ENCODE assay signal across 34 cellular contexts in the genomic region with DNA sequence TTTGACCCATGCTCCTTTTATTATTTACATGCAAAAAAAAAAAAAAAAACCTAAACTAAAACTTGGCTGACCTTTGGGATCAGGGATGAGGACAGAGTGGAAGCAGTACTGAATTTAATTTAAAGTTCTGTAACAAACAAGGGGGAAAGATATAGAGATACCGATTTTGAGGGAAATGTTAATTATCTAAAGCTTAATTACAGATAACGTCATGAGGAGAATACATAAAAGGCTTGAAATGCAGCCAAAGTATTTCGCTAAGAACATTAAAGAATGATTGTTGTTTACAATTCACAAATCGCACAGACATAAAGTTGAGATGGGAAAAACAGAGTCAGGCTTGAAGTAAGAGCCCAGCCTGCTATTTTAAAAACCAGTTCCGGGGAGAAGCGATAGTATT.
"Had no signal": no experiment of that assay in that cellular context is flagged by ENCODE, and none has a peak within 500 bp of the region (broad histone marks: within the 10 kb centered on the region; RNA-seq: fewer than 3 reads in every experiment).

No MANE protein-coding gene starts in this region.

- H3K27me3 ChIP-seq: ascending aorta, cardiac muscle cell, pancreas, uterus had no signal

- FAIRE-seq: endothelial cell of umbilical vein, kidney, pancreas had no signal

- H3K27ac Mint-ChIP-seq: activated CD4-positive, alpha-beta memory T cell treated with anti-CD3 and anti-CD28 coated beads for 36 hours; activated naive CD4-positive, alpha-beta T cell treated with anti-CD3 and anti-CD28 coated beads, Interleukin-2, amount 10 ng/mL, durations not matched to agents 7 days and 5 days; activated naive CD8-positive, alpha-beta T cell treated with anti-CD3 and anti-CD28 coated beads, Interleukin-2, amount 10 ng/mL, durations not matched to agents 7 days and 5 days; activated T-helper 1 cell treated with anti-CD3 and anti-CD28 coated beads, Interleukin-12 subunit alpha, Interleukin-12 subunit beta, Interleukin-2, Interleukin-4 antibody, amounts not matched to agents 30 ng/mL and 10 ng/mL and 1 ng/mL, durations not matched to agents 14 hours and 24 hours and 36 hours; effector memory CD8-positive, alpha-beta T cell; immature natural killer cell; memory B cell; naive thymus-derived CD8-positive, alpha-beta T cell; stimulated activated effector memory CD8-positive, alpha-beta T cell treated with anti-CD3 and anti-CD28 coated beads, Interleukin-12 subunit alpha, Interleukin-12 subunit beta, amount 100 ng/mL, for 72 hours; stimulated activated naive CD8-positive, alpha-beta T cell treated with anti-CD3 and anti-CD28 coated beads, Interleukin-15, amount 100 ng/mL, for 72 hours; type B pancreatic cell had no signal

- H3K4me3 Mint-ChIP-seq: activated CD4-positive, alpha-beta memory T cell treated with anti-CD3 and anti-CD28 coated beads for 36 hours; activated naive CD4-positive, alpha-beta T cell treated with anti-CD3 and anti-CD28 coated beads, Interleukin-2, amount 10 ng/mL, durations not matched to agents 7 days and 5 days; activated naive CD8-positive, alpha-beta T cell treated with anti-CD3 and anti-CD28 coated beads, Interleukin-2, amount 10 ng/mL, durations not matched to agents 7 days and 5 days; activated T-helper 1 cell treated with anti-CD3 and anti-CD28 coated beads, Interleukin-12 subunit alpha, Interleukin-12 subunit beta, Interleukin-2, Interleukin-4 antibody, amounts not matched to agents 30 ng/mL and 10 ng/mL and 1 ng/mL, durations not matched to agents 14 hours and 24 hours and 36 hours; effector memory CD8-positive, alpha-beta T cell; immature natural killer cell; memory B cell; naive thymus-derived CD8-positive, alpha-beta T cell; neural crest cell; stimulated activated effector memory CD8-positive, alpha-beta T cell treated with anti-CD3 and anti-CD28 coated beads, Interleukin-12 subunit alpha, Interleukin-12 subunit beta, amount 100 ng/mL, for 72 hours; stimulated activated naive CD8-positive, alpha-beta T cell treated with anti-CD3 and anti-CD28 coated beads, Interleukin-15, amount 100 ng/mL, for 72 hours; type B pancreatic cell had no signal

- H3K36me3 ChIP-seq: ascending aorta, cardiac muscle cell, pancreas, prostate gland, uterus had no signal

- H3K27ac ChIP-seq: ascending aorta, cardiac muscle cell, coronary artery, pancreas, skin epidermis had no signal

- H3K27me3 Mint-ChIP-seq: activated naive CD4-positive, alpha-beta T cell treated with anti-CD3 and anti-CD28 coated beads, Interleukin-2, amount 10 ng/mL, durations not matched to agents 7 days and 5 days; type B pancreatic cell had no signal

- H3K4me3 ChIP-seq: ascending aorta, cardiac muscle cell, coronary artery, pancreas, prostate gland, skin epidermis, uterus had no signal

- H3K9me3 Mint-ChIP-seq: activated naive CD8-positive, alpha-beta T cell treated with anti-CD3 and anti-CD28 coated beads, Interleukin-2, amount 10 ng/mL, durations not matched to agents 7 days and 5 days; activated T-helper 1 cell treated with anti-CD3 and anti-CD28 coated beads, Interleukin-12 subunit alpha, Interleukin-12 subunit beta, Interleukin-2, Interleukin-4 antibody, amounts not matched to agents 30 ng/mL and 10 ng/mL and 1 ng/mL, durations not matched to agents 14 hours and 24 hours and 36 hours; effector memory CD8-positive, alpha-beta T cell; memory B cell; type B pancreatic cell had no signal

- H3K4me1 ChIP-seq: ascending aorta, pancreas, prostate gland, uterus had no signal

- DNase-seq: activated CD4-positive, alpha-beta memory T cell treated with anti-CD3 and anti-CD28 coated beads for 36 hours; activated CD4-positive, alpha-beta T cell treated with anti-CD3 and anti-CD28 coated beads for 48 hours; activated CD8-positive, alpha-beta memory T cell treated with anti-CD3 and anti-CD28 coated beads, Interleukin-2, amount 50 U/mL, for 4 hours; activated gamma-delta T cell; activated naive CD4-positive, alpha-beta T cell treated with anti-CD3 and anti-CD28 coated beads, Interleukin-2, amount 10 ng/mL, durations not matched to agents 7 days and 5 days; activated naive CD8-positive, alpha-beta T cell treated with anti-CD3 and anti-CD28 coated beads, Interleukin-2, amount 10 ng/mL, durations not matched to agents 7 days and 5 days; activated T-cell treated with anti-CD3 and anti-CD28 coated beads, Interleukin-2, amount 50 U/mL, for 1 hour; effector memory CD8-positive, alpha-beta T cell; head of caudate nucleus; hypothalamus; immature natural killer cell; kidney; left colon; naive thymus-derived CD8-positive, alpha-beta T cell; nucleus accumbens; pancreas; retina; stimulated activated CD4-positive, alpha-beta T cell treated with anti-CD3 and anti-CD28 coated beads, Interleukin-4, amount 100 ng/mL, for 24 hours; stimulated activated naive CD8-positive, alpha-beta T cell treated with anti-CD3 and anti-CD28 coated beads, Interleukin-15, amount 100 ng/mL, for 72 hours; substantia nigra; uterus had no signal

- H3K9me3 ChIP-seq: ascending aorta, pancreas, prostate gland, uterus had no signal

- H3K36me3 Mint-ChIP-seq: activated CD4-positive, alpha-beta memory T cell treated with anti-CD3 and anti-CD28 coated beads for 36 hours; activated naive CD4-positive, alpha-beta T cell treated with anti-CD3 and anti-CD28 coated beads, Interleukin-2, amount 10 ng/mL, durations not matched to agents 7 days and 5 days; activated naive CD8-positive, alpha-beta T cell treated with anti-CD3 and anti-CD28 coated beads, Interleukin-2, amount 10 ng/mL, durations not matched to agents 7 days and 5 days; brain; immature natural killer cell; memory B cell; naive thymus-derived CD8-positive, alpha-beta T cell; stimulated activated effector memory CD8-positive, alpha-beta T cell treated with anti-CD3 and anti-CD28 coated beads, Interleukin-12 subunit alpha, Interleukin-12 subunit beta, amount 100 ng/mL, for 72 hours; type B pancreatic cell had no signal

- H3K4me1 Mint-ChIP-seq: activated naive CD4-positive, alpha-beta T cell treated with anti-CD3 and anti-CD28 coated beads, Interleukin-2, amount 10 ng/mL, durations not matched to agents 7 days and 5 days; immature natural killer cell; memory B cell; neural crest cell; stimulated activated effector memory CD8-positive, alpha-beta T cell treated with anti-CD3 and anti-CD28 coated beads, Interleukin-12 subunit alpha, Interleukin-12 subunit beta, amount 100 ng/mL, for 72 hours; stimulated activated naive CD8-positive, alpha-beta T cell treated with anti-CD3 and anti-CD28 coated beads, Interleukin-15, amount 100 ng/mL, for 72 hours had no signal

- ATAC-seq: effector memory CD8-positive, alpha-beta T cell; left colon; naive thymus-derived CD8-positive, alpha-beta T cell; pancreas; sciatic nerve; stimulated activated effector memory CD8-positive, alpha-beta T cell treated with anti-CD3 and anti-CD28 coated beads, Interleukin-12 subunit alpha, Interleukin-12 subunit beta, amount 100 ng/mL, for 72 hours; stimulated activated naive CD8-positive, alpha-beta T cell treated with anti-CD3 and anti-CD28 coated beads, Interleukin-15, amount 100 ng/mL, for 72 hours had no signal
